ENCODE assay signal across 13 cellular contexts in genomic region chr12:106096376-106096775, GRCh38. TPM values are rescaled to one million over a fixed set of nuclear protein-coding genes. Genes with fewer than 3 reads are reported as not detected.
A peak's percentile ranks its signal among the peaks of the same experiment; 100 is the strongest.
DNase-seq lines count a peak whose midpoint lies in the region; ATAC-seq and TF ChIP-seq lines count a peak whose summit lies in the region.
"Had no signal": no experiment of that assay in that cellular context is flagged by ENCODE, and none has a peak within 500 bp of the region (broad histone marks: within the 10 kb centered on the region; RNA-seq: fewer than 3 reads in every experiment).

No MANE protein-coding gene starts in this region.

- no peaks in the 10 kb centered on the region for H3K36me3 Mint-ChIP-seq in activated naive CD4-positive, alpha-beta T cell treated with anti-CD3 and anti-CD28 coated beads, Interleukin-2, amount 50 U/mL, for 72 hours

- no peak for TF ChIP-seq EP300 in transverse colon (IDR thresholded peaks at IDR 0.05; ENCODE audit: low read depth)

- in situ Hi-C loops in Caki2 (cut with HindIII; ENCODE audit: low pct_unique_long_range_greater_than_20kb, low sequenced_read_pairs) (no loop called here), transverse colon (cut with MboI; ENCODE audit: low pct_ligation_motif_present in 1 of 4, low pct_unique_long_range_greater_than_20kb in 1 of 4, low sequenced_read_pairs in 3 of 4) (no loop called here)

- no peak overlapping the region for H3K27ac Mint-ChIP-seq in activated naive CD4-positive, alpha-beta T cell treated with anti-CD3 and anti-CD28 coated beads, Interleukin-2, amount 50 U/mL, for 72 hours
- H3K27ac Mint-ChIP-seq: activated B cell treated with CpG ODN at 0.5 μM for 24 hours had no signal

- TF ChIP-seq CTCF in choroid plexus epithelial cell (conservative IDR thresholded peaks at IDR 0.05; ENCODE audit: low read depth, low read length) (peak; percentile 3), transverse colon (IDR thresholded peaks at IDR 0.05) (no peak)

- peaks cover 21% of the 10 kb centered on the region for H3K4me1 ChIP-seq in right cardiac atrium (ENCODE audit: control insufficient read depth, insufficient read depth, low read length)
- peaks cover 0 to 9% (median 0%) of the 10 kb centered on the region in 4 donors for H3K4me1 ChIP-seq in transverse colon

- H3K36me3 ChIP-seq in transverse colon, result no peaks in the 10 kb centered on the region

- TF ChIP-seq POLR2A in transverse colon (IDR thresholded peaks at IDR 0.05), result no peak

- WGBS in right cardiac atrium, result 29% methylated on average over 12 of the region's 12 CpGs
- WGBS in transverse colon (ENCODE audit: low coverage in 1 of 2), 2 donors, result 69 to 73% methylated on average over 5 to 12 of the region's 12 CpGs

- H3K9me3 Mint-ChIP-seq in activated naive CD4-positive, alpha-beta T cell treated with anti-CD3 and anti-CD28 coated beads, Interleukin-2, amount 50 U/mL, for 72 hours, result no peaks in the 10 kb centered on the region
- H3K9me3 Mint-ChIP-seq: activated B cell treated with CpG ODN at 0.5 μM for 24 hours had no signal

- H3K4me3 ChIP-seq in choroid plexus epithelial cell (ENCODE audit: low read depth, low read length), result no peak overlapping the region
- no peak overlapping the region for H3K4me3 ChIP-seq in right cardiac atrium (ENCODE audit: low read length)
- H3K4me3 ChIP-seq in transverse colon, result no peak overlapping the region

- DNase-seq in Caki2 (ENCODE audit: low read depth), result peak; percentile 94
- peak; percentile 71 for DNase-seq in choroid plexus epithelial cell (ENCODE audit: low read depth)
- DNase-seq in right cardiac atrium, result peak; percentile 49 to 70 (median 62)
- peak; percentile 93 for DNase-seq in renal cortical epithelial cell (ENCODE audit: low read depth)
- DNase-seq in NCI-H1694 (lab: John Stamatoyannopoulos, UW), result no peak
- no peak for DNase-seq in activated naive CD4-positive, alpha-beta T cell treated with anti-CD3 and anti-CD28 coated beads, Interleukin-2, amount 50 U/mL, for 72 hours (ENCODE audit: low spot score in 2 of 2)
- DNase-seq in transverse colon, result no peak
- DNase-seq: activated B cell treated with CpG ODN at 0.5 μM for 24 hours; DMS79; effector CD4-positive, alpha-beta T cell; H7; NCI-H1092 treated with DMSO at 0.1 percent for 48 hours had no signal

- intact Hi-C loops in right cardiac atrium (cut with DNase I), result no loop called here
- intact Hi-C loops in transverse colon (cut with DNase I; ENCODE audit: low total_unique reads), result no loop called here

- H3K27ac ChIP-seq in right cardiac atrium (ENCODE audit: low read length) (peak overlapping the region; percentile 63), transverse colon (peak overlapping the region in 1 of 4 donors; percentile 12)

- H3K27me3 ChIP-seq in right cardiac atrium (ENCODE audit: control insufficient read depth, insufficient read depth) (no peaks in the 10 kb centered on the region), transverse colon (no peaks in the 10 kb centered on the region)

- ATAC-seq in right cardiac atrium (peak; percentile 83 to 88), GM18907 (IDR thresholded peaks at IDR 0.05; ENCODE audit: unreplicated experiment) (no peak)
- no peak for ATAC-seq in activated naive CD4-positive, alpha-beta T cell treated with anti-CD3 and anti-CD28 coated beads, Interleukin-2, amount 50 U/mL, for 72 hours

- H3K9me3 ChIP-seq in right cardiac atrium (ENCODE audit: control insufficient read depth, low read length) (no peaks in the 10 kb centered on the region), transverse colon (no peaks in the 10 kb centered on the region)

RNA-seq across cellular contexts. Expression of gene NUAK1, which starts 42.4 kb away (rescaled TPM):
- 3.7 and 5.4 TPM in 2 replicates for total RNA-seq in Caki2 (2014; rRNA removed; shearing (Covaris generic); ENCODE audit: low replicate concordance)
- total RNA-seq in right cardiac atrium (10 to 100 TPM; 20.1 to 30.2 (median 23.7) TPM), renal cortical epithelial cell (10.8 and 21.4 TPM in 2 replicates), transverse colon (10 to 100 TPM in 1 of 4 donors, 1 to 10 TPM in 2, under 1 TPM in 1; 0.75 to 14.7 (median 3.5) TPM)
- 10.0 TPM for polyA plus RNA-seq in right cardiac atrium
- not detected for total RNA-seq in activated naive CD4-positive, alpha-beta T cell treated with anti-CD3 and anti-CD28 coated beads, Interleukin-2, amount 50 U/mL, for 72 hours
- total RNA-seq: activated B cell treated with CpG ODN at 0.5 μM for 24 hours had no signal

Comparison
In these comparisons a context has a peak if more than half of its experiments do, and no peak if none do; other contexts are left out.
1. DNase-seq: peak in Caki2 (single experiment), choroid plexus epithelial cell (single experiment), right cardiac atrium (3 of 3) and renal cortical epithelial cell (single experiment); none in NCI-H1694 (single experiment), activated naive CD4-positive, alpha-beta T cell treated with anti-CD3 and anti-CD28 coated beads, Interleukin-2, amount 50 U/mL, for 72 hours (0 of 2) and transverse colon (single experiment).
2. ATAC-seq: peak in right cardiac atrium (2 of 2); none in activated naive CD4-positive, alpha-beta T cell treated with anti-CD3 and anti-CD28 coated beads, Interleukin-2, amount 50 U/mL, for 72 hours (0 of 2) and GM18907 (single experiment).